7 cellular contexts compared by ENCODE assay signal in the genomic region with DNA sequence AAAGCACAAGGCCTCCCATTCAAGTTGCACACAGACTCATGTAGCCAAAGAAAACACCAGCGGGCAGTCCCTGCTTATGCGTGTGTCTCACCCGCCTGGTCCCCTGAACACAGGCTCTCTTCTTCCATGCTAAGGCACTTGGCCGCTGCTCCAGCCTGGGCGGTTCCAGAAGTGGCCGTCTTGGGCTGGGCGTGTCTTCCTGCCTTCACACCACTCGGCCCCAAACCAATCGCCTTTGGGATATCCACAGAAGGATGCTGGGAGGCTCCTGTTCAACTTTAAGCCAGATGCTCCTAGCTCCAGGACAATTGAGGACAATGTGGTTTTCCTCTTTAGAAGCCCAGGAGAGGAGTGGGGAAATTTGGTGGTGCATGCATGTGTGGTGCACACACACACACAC. TPM values are rescaled to one million over a fixed set of nuclear protein-coding genes. Genes with fewer than 3 reads are reported as not detected.
DNase-seq lines count a peak whose midpoint lies in the region; ATAC-seq and TF ChIP-seq lines count a peak whose summit lies in the region.

No MANE protein-coding gene starts in this region.

- no peaks in the 10 kb centered on the region; the same call in none of the 2 replicates for H3K4me1 ChIP-seq in HEK293 (ENCODE audit: control insufficient read depth, insufficient read depth, low read length)

- POLR2A ChIA-PET in HEK293 (lab: Yijun Ruan, JAX): interaction anchor here (0.5 to 2.7 kb wide), 2 partner anchors 10 to 23 kb away, joined by 5 to 9 read pairs; no protein-coding TSS in a partner anchor

- H3K27ac ChIP-seq in HEK293 (ENCODE audit: extremely low read depth, low read depth, low read length): no peak overlapping the region
- peak overlapping the region; percentile 71 for H3K27ac ChIP-seq in temporal lobe (ENCODE audit: low read depth, low read length)

- H3K36me3 Mint-ChIP-seq in activated naive CD8-positive, alpha-beta T cell treated with anti-CD3 and anti-CD28 coated beads for 36 hours: peaks cover 21% of the 10 kb centered on the region

- CTCF ChIA-PET in HEK293 (lab: Yijun Ruan, JAX): interaction anchor here (0.6 to 2.1 kb wide), 2 partner anchors 45 to 85 kb away, joined by 3 to 7 read pairs; no protein-coding TSS in a partner anchor

- peak overlapping the region; percentile 90 for H3K4me3 Mint-ChIP-seq in activated naive CD8-positive, alpha-beta T cell treated with anti-CD3 and anti-CD28 coated beads for 36 hours

- H3K27ac Mint-ChIP-seq in activated naive CD8-positive, alpha-beta T cell treated with anti-CD3 and anti-CD28 coated beads for 36 hours: no peak overlapping the region

- no peak overlapping the region for H3K4me3 ChIP-seq in HEK293 (ENCODE audit: low read depth, low read length)

- peaks cover 17% of the 10 kb centered on the region for H3K4me1 Mint-ChIP-seq in activated naive CD8-positive, alpha-beta T cell treated with anti-CD3 and anti-CD28 coated beads for 36 hours

- intact Hi-C loops in left ventricle myocardium superior (cut with micrococcal nuclease): no loop called here

- H3K36me3 ChIP-seq in HEK293 (ENCODE audit: control insufficient read depth in 2 of 2, insufficient read depth in 1 of 2, low read length in 2 of 2): peaks cover 5 to 20% of the 10 kb centered on the region in 2 experiments; a peak in 2 of 3 replicates

- ATAC-seq in left ventricle myocardium superior: peak; percentile 41

- no peaks in the 10 kb centered on the region for H3K9me3 ChIP-seq in HEK293 (ENCODE audit: control insufficient read depth, insufficient read depth, low read depth, low read length)

- TF ChIP-seq CTCF in HEK293 (tag by site-specific recombination; IDR thresholded peaks at IDR 0.05): no peak

- H3K9me3 Mint-ChIP-seq in activated naive CD8-positive, alpha-beta T cell treated with anti-CD3 and anti-CD28 coated beads for 36 hours: no peaks in the 10 kb centered on the region

- DNase-seq in activated naive CD8-positive, alpha-beta T cell treated with anti-CD3 and anti-CD28 coated beads for 36 hours: no peak
- DNase-seq in left ventricle myocardium superior (peak; percentile 77), NCI-H2029 (lab: John Stamatoyannopoulos, UW) (no peak)
- DNase-seq in NK-92 treated with Interleukin-12 subunit alpha and Interleukin-12 subunit beta, amount 100 ng/mL, for 24 hours (lab: John Stamatoyannopoulos, UW): no peak
- no peak for DNase-seq in stimulated activated CD4-positive, alpha-beta T cell treated with anti-CD3 and anti-CD28 coated beads, Interleukin-2, amount 100 ng/mL, for 24 hours

- no peaks in the 10 kb centered on the region for H3K27me3 Mint-ChIP-seq in activated naive CD8-positive, alpha-beta T cell treated with anti-CD3 and anti-CD28 coated beads for 36 hours

TF ChIP-seq in HEK293, 187 proteins besides CTCF, POLR2A, EP300 and RAD21:
- no peak for TF ChIP-seq SCRT1 (tag by site-specific recombination; IDR thresholded peaks at IDR 0.05; ENCODE audit: borderline replicate concordance)
- TF ChIP-seq ZNF701 (tag by site-specific recombination; IDR thresholded peaks at IDR 0.05): no peak
- TF ChIP-seq ZBTB8A (tag by site-specific recombination; IDR thresholded peaks at IDR 0.05): peak; percentile 49; the same call in 1 of the 2 replicates
- 0 out of 2 replicates have a peak, but pooled peaks have one; percentile 9 for TF ChIP-seq ZNF600 (tag by site-specific recombination; IDR thresholded peaks at IDR 0.05)
- no peak for TF ChIP-seq ZNF555 (tag by site-specific recombination; conservative IDR thresholded peaks at IDR 0.05)
- TF ChIP-seq ZNF114 (tag by site-specific recombination; IDR thresholded peaks at IDR 0.05): no peak
- TF ChIP-seq BCL11B (tag by site-specific recombination; IDR thresholded peaks at IDR 0.05; ENCODE audit: low read depth): no peak
- peak; percentile 38; the same call in 1 of the 2 replicates for TF ChIP-seq KLF1 (tag by site-specific recombination; IDR thresholded peaks at IDR 0.05)
- no peak for TF ChIP-seq ZNF274 (IDR thresholded peaks at IDR 0.05; ENCODE audit: low read length)
- no peak for TF ChIP-seq ZNF274 (tag by site-specific recombination; IDR thresholded peaks at IDR 0.05; ENCODE audit: borderline replicate concordance)
- TF ChIP-seq ZNF138 (tag by site-specific recombination; IDR thresholded peaks at IDR 0.05; ENCODE audit: borderline replicate concordance): no peak
- TF ChIP-seq ZNF571 (tag by site-specific recombination; IDR thresholded peaks at IDR 0.05): no peak
- TF ChIP-seq ZFHX2 (tag by site-specific recombination; conservative IDR thresholded peaks at IDR 0.05): no peak
- TF ChIP-seq ZIC2 (tag by site-specific recombination; IDR thresholded peaks at IDR 0.05): 0 out of 2 replicates have a peak, but pooled peaks have one; percentile 12
- TF ChIP-seq, protein P1, sequence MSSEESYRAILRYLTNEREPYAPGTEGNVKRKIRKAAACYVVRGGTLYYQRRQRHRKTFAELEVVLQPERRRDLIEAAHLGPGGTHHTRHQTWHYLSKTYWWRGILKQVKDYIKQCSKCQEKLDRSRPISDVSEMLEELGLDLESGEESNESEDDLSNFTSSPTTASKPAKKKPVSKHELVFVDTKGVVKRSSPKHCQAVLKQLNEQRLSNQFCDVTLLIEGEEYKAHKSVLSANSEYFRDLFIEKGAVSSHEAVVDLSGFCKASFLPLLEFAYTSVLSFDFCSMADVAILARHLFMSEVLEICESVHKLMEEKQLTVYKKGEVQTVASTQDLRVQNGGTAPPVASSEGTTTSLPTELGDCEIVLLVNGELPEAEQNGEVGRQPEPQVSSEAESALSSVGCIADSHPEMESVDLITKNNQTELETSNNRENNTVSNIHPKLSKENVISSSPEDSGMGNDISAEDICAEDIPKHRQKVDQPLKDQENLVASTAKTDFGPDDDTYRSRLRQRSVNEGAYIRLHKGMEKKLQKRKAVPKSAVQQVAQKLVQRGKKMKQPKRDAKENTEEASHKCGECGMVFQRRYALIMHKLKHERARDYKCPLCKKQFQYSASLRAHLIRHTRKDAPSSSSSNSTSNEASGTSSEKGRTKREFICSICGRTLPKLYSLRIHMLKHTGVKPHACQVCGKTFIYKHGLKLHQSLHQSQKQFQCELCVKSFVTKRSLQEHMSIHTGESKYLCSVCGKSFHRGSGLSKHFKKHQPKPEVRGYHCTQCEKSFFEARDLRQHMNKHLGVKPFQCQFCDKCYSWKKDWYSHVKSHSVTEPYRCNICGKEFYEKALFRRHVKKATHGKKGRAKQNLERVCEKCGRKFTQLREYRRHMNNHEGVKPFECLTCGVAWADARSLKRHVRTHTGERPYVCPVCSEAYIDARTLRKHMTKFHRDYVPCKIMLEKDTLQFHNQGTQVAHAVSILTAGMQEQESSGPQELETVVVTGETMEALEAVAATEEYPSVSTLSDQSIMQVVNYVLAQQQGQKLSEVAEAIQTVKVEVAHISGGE (tag by site-specific recombination; conservative IDR thresholded peaks at IDR 0.05; ENCODE audit: low read depth): peak; percentile 70
- TF ChIP-seq, protein P2, sequence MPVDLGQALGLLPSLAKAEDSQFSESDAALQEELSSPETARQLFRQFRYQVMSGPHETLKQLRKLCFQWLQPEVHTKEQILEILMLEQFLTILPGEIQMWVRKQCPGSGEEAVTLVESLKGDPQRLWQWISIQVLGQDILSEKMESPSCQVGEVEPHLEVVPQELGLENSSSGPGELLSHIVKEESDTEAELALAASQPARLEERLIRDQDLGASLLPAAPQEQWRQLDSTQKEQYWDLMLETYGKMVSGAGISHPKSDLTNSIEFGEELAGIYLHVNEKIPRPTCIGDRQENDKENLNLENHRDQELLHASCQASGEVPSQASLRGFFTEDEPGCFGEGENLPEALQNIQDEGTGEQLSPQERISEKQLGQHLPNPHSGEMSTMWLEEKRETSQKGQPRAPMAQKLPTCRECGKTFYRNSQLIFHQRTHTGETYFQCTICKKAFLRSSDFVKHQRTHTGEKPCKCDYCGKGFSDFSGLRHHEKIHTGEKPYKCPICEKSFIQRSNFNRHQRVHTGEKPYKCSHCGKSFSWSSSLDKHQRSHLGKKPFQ (tag by site-specific recombination; IDR thresholded peaks at IDR 0.05): peak; percentile 87
- TF ChIP-seq, protein P3, sequence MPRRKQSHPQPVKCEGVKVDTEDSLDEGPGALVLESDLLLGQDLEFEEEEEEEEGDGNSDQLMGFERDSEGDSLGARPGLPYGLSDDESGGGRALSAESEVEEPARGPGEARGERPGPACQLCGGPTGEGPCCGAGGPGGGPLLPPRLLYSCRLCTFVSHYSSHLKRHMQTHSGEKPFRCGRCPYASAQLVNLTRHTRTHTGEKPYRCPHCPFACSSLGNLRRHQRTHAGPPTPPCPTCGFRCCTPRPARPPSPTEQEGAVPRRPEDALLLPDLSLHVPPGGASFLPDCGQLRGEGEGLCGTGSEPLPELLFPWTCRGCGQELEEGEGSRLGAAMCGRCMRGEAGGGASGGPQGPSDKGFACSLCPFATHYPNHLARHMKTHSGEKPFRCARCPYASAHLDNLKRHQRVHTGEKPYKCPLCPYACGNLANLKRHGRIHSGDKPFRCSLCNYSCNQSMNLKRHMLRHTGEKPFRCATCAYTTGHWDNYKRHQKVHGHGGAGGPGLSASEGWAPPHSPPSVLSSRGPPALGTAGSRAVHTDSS (tag by site-specific recombination; IDR thresholded peaks at IDR 0.05): no peak
- TF ChIP-seq ZNF391 (tag by site-specific recombination; IDR thresholded peaks at IDR 0.05; ENCODE audit: borderline replicate concordance, low read depth): no peak
- no peak for TF ChIP-seq OSR2 (tag by site-specific recombination; IDR thresholded peaks at IDR 0.05)
- TF ChIP-seq ZNF658 (tag by site-specific recombination; IDR thresholded peaks at IDR 0.05): no peak
- TF ChIP-seq ZNF596 (tag by site-specific recombination; IDR thresholded peaks at IDR 0.05): no peak
- TF ChIP-seq SP2 (tag by site-specific recombination; IDR thresholded peaks at IDR 0.05): peak; percentile 58
- TF ChIP-seq ZNF416 (tag by site-specific recombination; IDR thresholded peaks at IDR 0.05): no peak
TF ChIP-seq in HEK293: peak in this region for 7.

RNA-seq across cellular contexts. Expression of a gene that starts 2.2 kb away (rescaled TPM):
- 10 to 100 TPM; 40.3 to 43.8 TPM for total RNA-seq in activated naive CD8-positive, alpha-beta T cell treated with anti-CD3 and anti-CD28 coated beads for 36 hours
- 12.0 TPM for total RNA-seq in left ventricle myocardium superior
- 12.5 TPM for total RNA-seq in temporal lobe

RNA-seq across cellular contexts. Expression of a gene that starts 53.0 kb away (rescaled TPM):
- 100 to 1,000 TPM; 927 to 944 TPM for total RNA-seq in activated naive CD8-positive, alpha-beta T cell treated with anti-CD3 and anti-CD28 coated beads for 36 hours
- total RNA-seq in left ventricle myocardium superior (1,197 TPM), temporal lobe (846 TPM)
